ENCODE assay signal across 1 cellular context in the genomic region with DNA sequence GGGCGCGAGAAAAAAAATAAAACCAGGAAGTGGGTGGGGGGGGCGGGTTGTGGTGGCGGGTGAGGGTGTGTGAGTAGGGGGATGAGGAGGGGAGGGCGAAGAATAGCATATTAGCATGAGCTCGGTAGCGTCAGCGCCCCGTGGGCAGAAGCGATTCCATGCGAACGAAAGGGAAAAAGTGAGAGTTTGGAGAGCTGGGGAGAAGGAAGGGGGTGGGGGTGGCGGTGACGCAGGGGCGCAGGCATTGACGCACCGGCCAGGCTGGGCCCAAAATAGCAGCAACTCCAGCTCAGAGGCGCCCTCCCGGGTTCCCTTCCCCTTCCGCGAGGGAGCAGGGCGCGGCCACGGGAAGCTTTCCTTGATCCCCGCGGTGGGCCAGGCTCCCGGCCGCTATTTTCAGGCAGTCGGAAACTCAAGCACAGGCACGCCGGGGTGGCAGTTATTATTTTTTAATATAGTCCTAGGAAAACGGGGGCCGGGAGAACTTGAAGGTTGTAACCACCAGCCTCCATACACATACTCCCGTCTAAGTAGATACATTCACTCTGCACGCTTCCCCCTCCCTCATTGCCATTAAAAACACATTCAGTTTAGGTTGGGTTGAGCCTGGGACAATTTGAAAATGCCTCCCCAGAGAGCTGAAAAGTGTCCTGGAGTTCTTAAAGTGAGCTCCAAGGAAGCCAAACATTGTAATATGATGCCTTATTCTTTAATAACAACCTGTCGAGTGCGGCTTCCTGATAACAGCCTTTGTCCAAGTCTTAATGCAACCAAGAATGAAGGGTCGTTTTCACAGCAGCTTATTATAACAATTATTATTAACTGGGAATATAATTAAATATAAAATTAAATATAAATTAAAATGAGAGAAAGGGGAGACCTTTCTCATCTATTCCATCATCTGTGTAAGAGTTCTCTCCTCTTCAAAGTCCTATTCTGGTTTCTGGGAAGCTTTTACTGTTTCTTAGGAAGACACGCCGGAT.
TF ChIP-seq lines count a peak whose summit lies in the region.

No MANE protein-coding gene starts in this region.

TF ChIP-seq in HEK293, 187 proteins besides CTCF, POLR2A, EP300 and RAD21 (continued from another document):
- TF ChIP-seq, protein P1, sequence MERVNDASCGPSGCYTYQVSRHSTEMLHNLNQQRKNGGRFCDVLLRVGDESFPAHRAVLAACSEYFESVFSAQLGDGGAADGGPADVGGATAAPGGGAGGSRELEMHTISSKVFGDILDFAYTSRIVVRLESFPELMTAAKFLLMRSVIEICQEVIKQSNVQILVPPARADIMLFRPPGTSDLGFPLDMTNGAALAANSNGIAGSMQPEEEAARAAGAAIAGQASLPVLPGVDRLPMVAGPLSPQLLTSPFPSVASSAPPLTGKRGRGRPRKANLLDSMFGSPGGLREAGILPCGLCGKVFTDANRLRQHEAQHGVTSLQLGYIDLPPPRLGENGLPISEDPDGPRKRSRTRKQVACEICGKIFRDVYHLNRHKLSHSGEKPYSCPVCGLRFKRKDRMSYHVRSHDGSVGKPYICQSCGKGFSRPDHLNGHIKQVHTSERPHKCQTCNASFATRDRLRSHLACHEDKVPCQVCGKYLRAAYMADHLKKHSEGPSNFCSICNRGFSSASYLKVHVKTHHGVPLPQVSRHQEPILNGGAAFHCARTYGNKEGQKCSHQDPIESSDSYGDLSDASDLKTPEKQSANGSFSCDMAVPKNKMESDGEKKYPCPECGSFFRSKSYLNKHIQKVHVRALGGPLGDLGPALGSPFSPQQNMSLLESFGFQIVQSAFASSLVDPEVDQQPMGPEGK (tag by site-specific recombination; IDR thresholded peaks at IDR 0.05): peak; percentile 93
- TF ChIP-seq KLF9 (tag by site-specific recombination; IDR thresholded peaks at IDR 0.05; ENCODE audit: low read depth) (peak; percentile 67; the same call in 1 of the 2 replicates), SCRT2 (tag by site-specific recombination; IDR thresholded peaks at IDR 0.05) (peak; percentile 24), SP2 (tag by site-specific recombination; IDR thresholded peaks at IDR 0.05) (peak; percentile 43), ZNF239 (tag by site-specific recombination; IDR thresholded peaks at IDR 0.05) (peak; percentile 54; the same call in 1 of the 2 replicates)
- TF ChIP-seq, protein P2, sequence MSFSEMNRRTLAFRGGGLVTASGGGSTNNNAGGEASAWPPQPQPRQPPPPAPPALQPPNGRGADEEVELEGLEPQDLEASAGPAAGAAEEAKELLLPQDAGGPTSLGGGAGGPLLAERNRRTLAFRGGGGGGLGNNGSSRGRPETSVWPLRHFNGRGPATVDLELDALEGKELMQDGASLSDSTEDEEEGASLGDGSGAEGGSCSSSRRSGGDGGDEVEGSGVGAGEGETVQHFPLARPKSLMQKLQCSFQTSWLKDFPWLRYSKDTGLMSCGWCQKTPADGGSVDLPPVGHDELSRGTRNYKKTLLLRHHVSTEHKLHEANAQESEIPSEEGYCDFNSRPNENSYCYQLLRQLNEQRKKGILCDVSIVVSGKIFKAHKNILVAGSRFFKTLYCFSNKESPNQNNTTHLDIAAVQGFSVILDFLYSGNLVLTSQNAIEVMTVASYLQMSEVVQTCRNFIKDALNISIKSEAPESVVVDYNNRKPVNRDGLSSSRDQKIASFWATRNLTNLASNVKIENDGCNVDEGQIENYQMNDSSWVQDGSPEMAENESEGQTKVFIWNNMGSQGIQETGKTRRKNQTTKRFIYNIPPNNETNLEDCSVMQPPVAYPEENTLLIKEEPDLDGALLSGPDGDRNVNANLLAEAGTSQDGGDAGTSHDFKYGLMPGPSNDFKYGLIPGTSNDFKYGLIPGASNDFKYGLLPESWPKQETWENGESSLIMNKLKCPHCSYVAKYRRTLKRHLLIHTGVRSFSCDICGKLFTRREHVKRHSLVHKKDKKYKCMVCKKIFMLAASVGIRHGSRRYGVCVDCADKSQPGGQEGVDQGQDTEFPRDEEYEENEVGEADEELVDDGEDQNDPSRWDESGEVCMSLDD (tag by site-specific recombination; IDR thresholded peaks at IDR 0.05): peak; percentile 52; the same call in 1 of the 2 replicates
